Comparison of ENCODE assay signal across 1 cellular context in the genomic region with DNA sequence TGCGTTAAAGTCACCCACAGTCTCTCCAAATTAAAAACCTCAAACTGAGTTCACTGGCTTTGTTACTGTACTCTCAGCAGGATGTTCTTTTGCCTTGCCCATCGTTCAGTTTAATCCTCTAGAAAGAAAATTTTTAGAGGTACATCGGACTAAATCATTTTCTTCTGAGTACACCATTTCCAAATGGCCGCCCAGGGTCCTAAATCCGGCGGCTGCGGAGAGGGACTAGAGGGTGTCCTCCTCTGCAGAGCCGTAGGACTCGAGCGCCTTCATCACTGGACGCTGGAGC.
TF ChIP-seq lines count a peak whose summit lies in the region.

No MANE protein-coding gene starts in this region.

TF ChIP-seq in neural cell, 6 proteins besides CTCF, POLR2A, EP300 and RAD21 (continued from another document):
- TF ChIP-seq, protein P1, sequence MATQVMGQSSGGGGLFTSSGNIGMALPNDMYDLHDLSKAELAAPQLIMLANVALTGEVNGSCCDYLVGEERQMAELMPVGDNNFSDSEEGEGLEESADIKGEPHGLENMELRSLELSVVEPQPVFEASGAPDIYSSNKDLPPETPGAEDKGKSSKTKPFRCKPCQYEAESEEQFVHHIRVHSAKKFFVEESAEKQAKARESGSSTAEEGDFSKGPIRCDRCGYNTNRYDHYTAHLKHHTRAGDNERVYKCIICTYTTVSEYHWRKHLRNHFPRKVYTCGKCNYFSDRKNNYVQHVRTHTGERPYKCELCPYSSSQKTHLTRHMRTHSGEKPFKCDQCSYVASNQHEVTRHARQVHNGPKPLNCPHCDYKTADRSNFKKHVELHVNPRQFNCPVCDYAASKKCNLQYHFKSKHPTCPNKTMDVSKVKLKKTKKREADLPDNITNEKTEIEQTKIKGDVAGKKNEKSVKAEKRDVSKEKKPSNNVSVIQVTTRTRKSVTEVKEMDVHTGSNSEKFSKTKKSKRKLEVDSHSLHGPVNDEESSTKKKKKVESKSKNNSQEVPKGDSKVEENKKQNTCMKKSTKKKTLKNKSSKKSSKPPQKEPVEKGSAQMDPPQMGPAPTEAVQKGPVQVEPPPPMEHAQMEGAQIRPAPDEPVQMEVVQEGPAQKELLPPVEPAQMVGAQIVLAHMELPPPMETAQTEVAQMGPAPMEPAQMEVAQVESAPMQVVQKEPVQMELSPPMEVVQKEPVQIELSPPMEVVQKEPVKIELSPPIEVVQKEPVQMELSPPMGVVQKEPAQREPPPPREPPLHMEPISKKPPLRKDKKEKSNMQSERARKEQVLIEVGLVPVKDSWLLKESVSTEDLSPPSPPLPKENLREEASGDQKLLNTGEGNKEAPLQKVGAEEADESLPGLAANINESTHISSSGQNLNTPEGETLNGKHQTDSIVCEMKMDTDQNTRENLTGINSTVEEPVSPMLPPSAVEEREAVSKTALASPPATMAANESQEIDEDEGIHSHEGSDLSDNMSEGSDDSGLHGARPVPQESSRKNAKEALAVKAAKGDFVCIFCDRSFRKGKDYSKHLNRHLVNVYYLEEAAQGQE (IDR thresholded peaks at IDR 0.05; ENCODE audit: borderline replicate concordance) = no peak
- TF ChIP-seq SMC3 (conservative IDR thresholded peaks at IDR 0.05; ENCODE audit: poor library complexity) = no peak
- no peak for TF ChIP-seq TAF1 (IDR thresholded peaks at IDR 0.05; ENCODE audit: low read depth)
- no peak for TF ChIP-seq MXI1 (conservative IDR thresholded peaks at IDR 0.05; ENCODE audit: poor library complexity, severe bottlenecking)
